ENCODE assay signal across 25 cellular contexts in genomic region chr17:80064696-80065095, GRCh38. TPM values are rescaled to one million over a fixed set of nuclear protein-coding genes. Genes with fewer than 3 reads are reported as not detected.
DNase-seq lines count a peak whose midpoint lies in the region; ATAC-seq and TF ChIP-seq lines count a peak whose summit lies in the region.
"Had no signal": no experiment of that assay in that cellular context is flagged by ENCODE, and none has a peak within 500 bp of the region (broad histone marks: within the 10 kb centered on the region; RNA-seq: fewer than 3 reads in every experiment).

No MANE protein-coding gene starts in this region.

- H3K36me3 ChIP-seq in GM23338 (ENCODE audit: insufficient read depth): no peaks in the 10 kb centered on the region
- no peaks in the 10 kb centered on the region for H3K36me3 ChIP-seq in SJSA1
- peaks cover 0 to 4% (median 0%) of the 10 kb centered on the region in 4 donors for H3K36me3 ChIP-seq in esophagus muscularis mucosa
- H3K36me3 ChIP-seq in gastrocnemius medialis: no peaks in the 10 kb centered on the region
- H3K36me3 ChIP-seq: pancreas, thoracic aorta had no signal

- peaks cover 23% of the 10 kb centered on the region for H3K4me1 Mint-ChIP-seq in GM23338
- H3K4me1 Mint-ChIP-seq: naive B cell; stimulated activated memory B cell treated with anti-CD40 and anti-IgM and Interleukin-4, amounts not matched to agents 10 μg/mL and 1 μg/mL and 100 μg/mL, for 72 hours had no signal

- no peak overlapping the region for H3K4me3 ChIP-seq in GM23338
- no peak overlapping the region for H3K4me3 ChIP-seq in SJSA1
- no peak overlapping the region for H3K4me3 ChIP-seq in esophagus muscularis mucosa
- no peak overlapping the region for H3K4me3 ChIP-seq in gastrocnemius medialis
- H3K4me3 ChIP-seq: GM23248, hepatocyte, pancreas, thoracic aorta had no signal

- intact Hi-C loops in esophagus muscularis mucosa (cut with DNase I) (no loop called here), gastrocnemius medialis (cut with DNase I; ENCODE audit: low total_unique reads) (no loop called here)

- no peak overlapping the region for H3K4me3 Mint-ChIP-seq in GM23338
- H3K4me3 Mint-ChIP-seq: activated naive CD4-positive, alpha-beta T cell treated with anti-CD3 and anti-CD28 coated beads, Interleukin-2, amount 10 ng/mL, durations not matched to agents 7 days and 5 days; CD4-positive, alpha-beta T cell; naive B cell; stimulated activated memory B cell treated with anti-CD40 and anti-IgM and Interleukin-4, amounts not matched to agents 10 μg/mL and 1 μg/mL and 100 μg/mL, for 72 hours had no signal

- ATAC-seq in GM23338 (no peak), gastrocnemius medialis (no peak), HG02840 (IDR thresholded peaks at IDR 0.05; ENCODE audit: low FRiP score, unreplicated experiment) (no peak), HG03280 (IDR thresholded peaks at IDR 0.05; ENCODE audit: unreplicated experiment) (no peak)
- ATAC-seq: stimulated activated memory B cell treated with anti-CD40 and anti-IgM and Interleukin-4, amounts not matched to agents 10 μg/mL and 1 μg/mL and 100 μg/mL, for 72 hours had no signal

- H3K4me2 ChIP-seq in GM23338: no peak overlapping the region
- H3K4me2 ChIP-seq: hepatocyte had no signal

- H3K4me1 ChIP-seq in GM23338 (ENCODE audit: insufficient read depth) (peaks cover 12% of the 10 kb centered on the region; the same call in 1 of the 2 replicates), SJSA1 (replicated peaks) (peaks cover 24% of the 10 kb centered on the region), esophagus muscularis mucosa (peaks cover 19 to 33% (median 29%) of the 10 kb centered on the region in 4 donors), gastrocnemius medialis (peaks cover 12 to 20% of the 10 kb centered on the region in 2 donors)

- H4K20me1 ChIP-seq in GM23338 (replicated peaks; ENCODE audit: insufficient read depth): no peaks in the 10 kb centered on the region

- in situ Hi-C loops in gastrocnemius medialis (cut with MboI; ENCODE audit: low sequenced_read_pairs in 4 of 4): no loop called here

- H3K27ac Mint-ChIP-seq in GM23338: peak overlapping the region; percentile 18; the same call in 1 of the 2 replicates
- H3K27ac Mint-ChIP-seq: activated naive CD4-positive, alpha-beta T cell treated with anti-CD3 and anti-CD28 coated beads, Interleukin-2, amount 10 ng/mL, durations not matched to agents 7 days and 5 days; CD4-positive, alpha-beta T cell; stimulated activated memory B cell treated with anti-CD40 and anti-IgM and Interleukin-4, amounts not matched to agents 10 μg/mL and 1 μg/mL and 100 μg/mL, for 72 hours had no signal

- H3K27me3 Mint-ChIP-seq in GM23338 (ENCODE audit: insufficient read depth, low read depth, poor library complexity): peaks cover 12% of the 10 kb centered on the region

- no peak for DNase-seq in GM23338 (ENCODE audit: low spot score)
- no peak for DNase-seq in SJSA1 (ENCODE audit: low read depth in 1 of 2, low spot score in 2 of 2)
- no peak for DNase-seq in esophagus muscularis mucosa (ENCODE audit: extremely low spot score)
- no peak for DNase-seq in gastrocnemius medialis
- no peak for DNase-seq in GDM1 (lab: John Stamatoyannopoulos, UW)
- DNase-seq in effector CD4-positive, alpha-beta T cell: no peak
- DNase-seq: activated CD4-positive, CD25-positive, alpha-beta regulatory T cell treated with anti-CD3 and anti-CD28 coated beads, Interleukin-2, amount 50 U/mL, for 72 hours; activated CD8-positive, alpha-beta memory T cell treated with anti-CD3 and anti-CD28 coated beads for 24 hours; activated naive CD4-positive, alpha-beta T cell treated with anti-CD3 and anti-CD28 coated beads, Interleukin-2, amount 10 ng/mL, durations not matched to agents 7 days and 5 days; activated T-cell treated with anti-CD3 and anti-CD28 coated beads, Interleukin-2, amount 50 U/mL, for 48 hours; CD4-positive, alpha-beta T cell; DMS79; mammary epithelial cell; naive B cell; NCI-H1417 treated with DMSO at 0.1 percent for 48 hours; NCI-H2171; NCI-H526; T-helper 9 cell had no signal

- no peak for TF ChIP-seq EP300 in esophagus muscularis mucosa (IDR thresholded peaks at IDR 0.05)

- no peaks in the 10 kb centered on the region for H3K36me3 Mint-ChIP-seq in GM23338 (ENCODE audit: low read depth)
- H3K36me3 Mint-ChIP-seq: activated naive CD4-positive, alpha-beta T cell treated with anti-CD3 and anti-CD28 coated beads, Interleukin-2, amount 10 ng/mL, durations not matched to agents 7 days and 5 days; naive B cell; stimulated activated memory B cell treated with anti-CD40 and anti-IgM and Interleukin-4, amounts not matched to agents 10 μg/mL and 1 μg/mL and 100 μg/mL, for 72 hours had no signal

- no peaks in the 10 kb centered on the region for H3K9me3 Mint-ChIP-seq in GM23338
- H3K9me3 Mint-ChIP-seq: activated naive CD4-positive, alpha-beta T cell treated with anti-CD3 and anti-CD28 coated beads, Interleukin-2, amount 10 ng/mL, durations not matched to agents 7 days and 5 days; CD4-positive, alpha-beta T cell; stimulated activated memory B cell treated with anti-CD40 and anti-IgM and Interleukin-4, amounts not matched to agents 10 μg/mL and 1 μg/mL and 100 μg/mL, for 72 hours had no signal

- H3F3A ChIP-seq in GM23338 (replicated peaks; ENCODE audit: low read depth): peaks cover 18% of the 10 kb centered on the region

- no peaks in the 10 kb centered on the region for H3K27me3 ChIP-seq in GM23338 (ENCODE audit: insufficient read depth)
- no peaks in the 10 kb centered on the region for H3K27me3 ChIP-seq in SJSA1 (replicated peaks)
- no peaks in the 10 kb centered on the region for H3K27me3 ChIP-seq in esophagus muscularis mucosa
- no peaks in the 10 kb centered on the region for H3K27me3 ChIP-seq in gastrocnemius medialis
- H3K27me3 ChIP-seq: hepatocyte, pancreas had no signal

- H3K9me2 ChIP-seq in GM23338 (ENCODE audit: insufficient read depth): no peaks in the 10 kb centered on the region

- H3K9me3 ChIP-seq in SJSA1 (replicated peaks) (no peaks in the 10 kb centered on the region), esophagus muscularis mucosa (no peaks in the 10 kb centered on the region), gastrocnemius medialis (no peaks in the 10 kb centered on the region)
- H3K9me3 ChIP-seq: pancreas, thoracic aorta had no signal

- H2AFZ ChIP-seq in GM23338: no peak overlapping the region
- H2AFZ ChIP-seq: GM23248, hepatocyte had no signal

- 89% methylated on average over 8 of the region's 8 CpGs for WGBS in esophagus muscularis mucosa

- no peak for TF ChIP-seq POLR2A in esophagus muscularis mucosa (IDR thresholded peaks at IDR 0.05; ENCODE audit: low read depth)
- TF ChIP-seq POLR2A in gastrocnemius medialis (IDR thresholded peaks at IDR 0.05): no peak

- TF ChIP-seq CTCF in GM23338 (conservative IDR thresholded peaks at IDR 0.05; ENCODE audit: low read depth in 2 of 2) (no peak), esophagus muscularis mucosa (IDR thresholded peaks at IDR 0.05) (no peak), gastrocnemius medialis (IDR thresholded peaks at IDR 0.05 in 4 of 5, conservative IDR thresholded peaks at IDR 0.05 in 1 of 5) (no peak)

- H3K27ac ChIP-seq in GM23338 (ENCODE audit: low read depth): no peak overlapping the region
- H3K27ac ChIP-seq in SJSA1: 0 out of 2 replicates have a peak overlapping the region, but pooled peaks have one; percentile 7
- H3K27ac ChIP-seq in esophagus muscularis mucosa (replicated peaks in 1 of 4): peak overlapping the region; percentile 35 to 54 (median 52)
- H3K27ac ChIP-seq in gastrocnemius medialis: peak overlapping the region in 3 of 4 donors; percentile 58 to 73 (median 71)
- H3K27ac ChIP-seq: GM23248, hepatocyte, pancreas had no signal

- no peaks in the 10 kb centered on the region for H3K79me2 ChIP-seq in GM23338 (replicated peaks; ENCODE audit: insufficient read depth)
- H3K79me2 ChIP-seq: hepatocyte had no signal

TF ChIP-seq in GM23338, 12 proteins besides CTCF, POLR2A, EP300 and RAD21 (continues in another document):
- TF ChIP-seq CREB1 (CRISPR knock-in tag; IDR thresholded peaks at IDR 0.05; ENCODE audit: low read depth): no peak

RNA-seq across cellular contexts. Expression of gene CCDC40, which starts 28.3 kb away (rescaled TPM):
- total RNA-seq in GM23338 (2014; rRNA removed; shearing (Covaris generic)): 7.1 and 8.1 TPM in 2 replicates
- 6.7 and 7.6 TPM in 2 replicates for polyA plus RNA-seq in GM23338 (2016; fragmentation: Nextera tagmentation; extraction: Ambion mirVana)
- 2.2 TPM in 1 of 2 replicates, not detected in the other for total RNA-seq in SJSA1 (2014; rRNA removed; shearing (Covaris generic))
- total RNA-seq in esophagus muscularis mucosa (1 to 10 TPM; 4.9 to 9.5 (median 7.8) TPM), gastrocnemius medialis (1 to 10 TPM in 2 of 4 donors, under 1 TPM in 2; 0.18 to 2.1 (median 1.1) TPM)

RNA-seq across cellular contexts. Expression of gene TBC1D16, which starts 29.0 kb away (rescaled TPM):
- 93.5 and 104 TPM in 2 replicates for total RNA-seq in GM23338 (2014; rRNA removed; shearing (Covaris generic))
- 15.2 and 16.7 TPM in 2 replicates for polyA plus RNA-seq in GM23338 (2016; fragmentation: Nextera tagmentation; extraction: Ambion mirVana)
- 39.5 and 42.0 TPM in 2 replicates for total RNA-seq in SJSA1 (2014; rRNA removed; shearing (Covaris generic))
- total RNA-seq in esophagus muscularis mucosa (10 to 100 TPM; 30.3 to 37.4 (median 33.2) TPM), gastrocnemius medialis (1 to 10 TPM; 5.8 to 8.1 (median 7.0) TPM)

RNA-seq across cellular contexts. Expression of gene GAA, which starts 36.7 kb away (rescaled TPM):
- total RNA-seq in GM23338 (2014; rRNA removed; shearing (Covaris generic)): 77.4 and 98.1 TPM in 2 replicates
- polyA plus RNA-seq in GM23338 (2016; fragmentation: Nextera tagmentation; extraction: Ambion mirVana): 72.5 and 73.9 TPM in 2 replicates
- total RNA-seq in SJSA1 (2014; rRNA removed; shearing (Covaris generic)): 35.7 and 49.9 TPM in 2 replicates
- total RNA-seq in esophagus muscularis mucosa (10 to 100 TPM; 65.4 to 84.4 (median 73.7) TPM), gastrocnemius medialis (10 to 100 TPM; 39.2 to 72.3 (median 70.1) TPM)
